In the genomic region with DNA sequence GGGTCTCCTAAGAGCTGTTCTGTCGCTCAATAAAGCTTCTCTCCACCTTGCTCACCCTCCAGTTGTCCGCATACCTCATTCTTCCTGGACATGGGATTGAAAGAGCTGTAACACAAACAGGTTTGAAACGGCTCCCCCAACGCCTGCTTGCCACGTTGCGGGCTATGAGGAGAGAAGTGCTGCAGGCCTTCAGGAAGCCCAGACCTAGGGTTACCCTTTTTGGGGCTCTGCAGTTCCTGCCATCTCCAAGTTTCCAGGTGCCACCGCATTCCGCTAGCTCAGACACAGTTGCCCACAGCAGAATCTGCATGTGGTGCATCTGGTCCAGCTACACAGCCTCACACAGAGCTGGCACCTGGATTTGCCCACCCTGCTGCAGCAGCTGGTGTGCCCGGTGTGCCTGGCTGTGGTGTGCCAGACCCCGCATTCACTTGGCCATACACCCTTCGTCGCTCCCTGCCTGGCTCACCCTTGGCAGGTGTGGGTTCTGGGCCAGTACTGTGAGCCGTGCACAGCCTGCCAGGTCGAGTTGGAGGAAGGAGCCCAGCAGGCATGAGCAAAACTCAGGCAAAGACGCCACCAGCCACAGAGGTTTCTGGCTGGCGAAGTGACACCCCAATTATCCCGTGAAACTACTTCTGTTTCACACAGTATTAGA, we compare ENCODE assay signal across 19 cellular contexts.
"Had no signal": no experiment of that assay in that cellular context is flagged by ENCODE, and none has a peak within 500 bp of the region (broad histone marks: within the 10 kb centered on the region; RNA-seq: fewer than 3 reads in every experiment).

No MANE protein-coding gene starts in this region.

- H3K4me3 Mint-ChIP-seq: IgD-negative memory B cell had no signal

- ATAC-seq: K562, Right ventricle myocardium inferior, SK-N-SH treated with all-trans-retinoic acid at 6 μM for 48 hours had no signal

- DNase-seq: Kasumi-1, MM.1S, NCI-H1092 treated with DMSO at 0.1 percent for 48 hours, NCI-H1436, NCI-H187 treated with DMSO at 0.1 percent for 48 hours, NCI-H2029 treated with DMSO at 0.1 percent for 48 hours, NCI-H2171 treated with DMSO at 0.1 percent for 48 hours, NCI-H345, NCI-H524, NCI-H526 treated with DMSO at 0.1 percent for 48 hours, NCI-H748 treated with DMSO at 0.1 percent for 48 hours, OCI-M1, PC-9, Peyer's patch, SHP77 treated with DMSO at 0.1 percent for 48 hours had no signal

- H3K27me3 Mint-ChIP-seq: IgD-negative memory B cell had no signal

- H3K4me1 Mint-ChIP-seq: IgD-negative memory B cell had no signal

- H3K27ac Mint-ChIP-seq: IgD-negative memory B cell had no signal
